1 cellular context compared by ENCODE assay signal in the genomic region with DNA sequence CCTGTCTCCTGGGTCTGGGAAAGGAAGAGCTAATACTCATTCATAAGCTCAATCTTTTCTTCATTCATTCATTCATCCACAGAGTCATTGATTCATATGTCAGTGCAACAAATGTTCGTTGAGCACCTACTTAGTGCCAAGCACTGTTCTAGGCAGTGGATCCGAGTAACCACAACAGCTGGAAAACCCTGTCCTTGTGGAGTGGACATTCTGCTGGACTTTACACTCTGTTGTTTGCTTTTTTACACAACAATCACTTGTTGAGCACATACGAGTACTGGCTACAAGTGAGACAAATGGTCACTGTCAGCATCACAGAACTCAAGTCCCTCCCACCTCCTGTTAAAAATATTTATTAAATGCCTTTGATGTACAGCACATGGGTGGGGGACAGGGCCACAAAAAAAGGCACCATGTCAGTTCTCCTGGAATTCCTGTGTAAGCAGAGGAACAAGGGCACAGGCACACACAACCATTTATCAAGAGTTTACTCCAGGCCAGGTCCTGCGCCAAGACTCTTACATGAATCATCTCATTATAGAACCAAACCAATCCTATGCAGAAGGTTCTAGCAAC.
TF ChIP-seq lines count a peak whose summit lies in the region.

No MANE protein-coding gene starts in this region.

TF ChIP-seq in HepG2, 621 proteins besides CTCF, POLR2A, EP300 and RAD21 (continued from another document and continues in another):
- TF ChIP-seq HDAC1 (CRISPR knock-in tag; IDR thresholded peaks at IDR 0.05) (peak; percentile 99), ZNF570 (CRISPR knock-in tag; IDR thresholded peaks at IDR 0.05; ENCODE audit: borderline replicate concordance) (no peak), MYPOP (CRISPR knock-in tag; IDR thresholded peaks at IDR 0.05) (peak; percentile 96), SALL1 (CRISPR knock-in tag; IDR thresholded peaks at IDR 0.05) (peak; percentile 100), BRD4 (CRISPR knock-in tag; IDR thresholded peaks at IDR 0.05) (peak; percentile 71; the same call in 1 of the 2 replicates), RFXAP (CRISPR knock-in tag; IDR thresholded peaks at IDR 0.05; ENCODE audit: borderline replicate concordance) (peak; percentile 74; the same call in 1 of the 2 replicates), MYNN (CRISPR knock-in tag; IDR thresholded peaks at IDR 0.05; ENCODE audit: low read depth) (no peak), REST (IDR thresholded peaks at IDR 0.05; ENCODE audit: borderline replicate concordance in 1 of 2, low read depth in 1 of 2, low read length in 2 of 2) (peak in 1 of 2 experiments; percentile 64; a peak in 2 of 4 replicates), ZNF329 (CRISPR knock-in tag; IDR thresholded peaks at IDR 0.05; ENCODE audit: low read depth) (0 out of 2 replicates have a peak, but pooled peaks have one; percentile 33), HOXD1 (CRISPR knock-in tag; IDR thresholded peaks at IDR 0.05) (peak; percentile 98), KAT7 (CRISPR knock-in tag; IDR thresholded peaks at IDR 0.05; ENCODE audit: borderline replicate concordance) (peak; percentile 85), ZNF12 (CRISPR knock-in tag; IDR thresholded peaks at IDR 0.05) (peak; percentile 92), ATRX (CRISPR knock-in tag; IDR thresholded peaks at IDR 0.05; ENCODE audit: borderline replicate concordance) (no peak), RFX3 (CRISPR knock-in tag; IDR thresholded peaks at IDR 0.05) (0 out of 2 replicates have a peak, but pooled peaks have one; percentile 46), ZNF230 (CRISPR knock-in tag; IDR thresholded peaks at IDR 0.05) (0 out of 2 replicates have a peak, but pooled peaks have one; percentile 43), GABPB1 (CRISPR knock-in tag; IDR thresholded peaks at IDR 0.05) (peak; percentile 56), ZNF598 (CRISPR knock-in tag; IDR thresholded peaks at IDR 0.05; ENCODE audit: borderline replicate concordance) (no peak; the same call in 1 of the 2 replicates), GLI4 (CRISPR knock-in tag; IDR thresholded peaks at IDR 0.05; ENCODE audit: borderline replicate concordance) (peak; percentile 88; the same call in 1 of the 2 replicates), ATAD3A (CRISPR knock-in tag; IDR thresholded peaks at IDR 0.05) (no peak), ZNF530 (CRISPR knock-in tag; IDR thresholded peaks at IDR 0.05; ENCODE audit: low read depth) (no peak), POLR2AphosphoS2 (IDR thresholded peaks at IDR 0.05; ENCODE audit: low read depth, low read length) (no peak), ZNF639 (CRISPR knock-in tag; conservative IDR thresholded peaks at IDR 0.05) (peak; percentile 93), NFRKB (IDR thresholded peaks at IDR 0.05) (no peak), TEAD2 (CRISPR knock-in tag; IDR thresholded peaks at IDR 0.05) (no peak), NRL (CRISPR knock-in tag; IDR thresholded peaks at IDR 0.05; ENCODE audit: borderline replicate concordance) (no peak), ZNF567 (CRISPR knock-in tag; IDR thresholded peaks at IDR 0.05; ENCODE audit: borderline replicate concordance) (peak; percentile 34; the same call in 1 of the 2 replicates)
- TF ChIP-seq, protein P1, sequence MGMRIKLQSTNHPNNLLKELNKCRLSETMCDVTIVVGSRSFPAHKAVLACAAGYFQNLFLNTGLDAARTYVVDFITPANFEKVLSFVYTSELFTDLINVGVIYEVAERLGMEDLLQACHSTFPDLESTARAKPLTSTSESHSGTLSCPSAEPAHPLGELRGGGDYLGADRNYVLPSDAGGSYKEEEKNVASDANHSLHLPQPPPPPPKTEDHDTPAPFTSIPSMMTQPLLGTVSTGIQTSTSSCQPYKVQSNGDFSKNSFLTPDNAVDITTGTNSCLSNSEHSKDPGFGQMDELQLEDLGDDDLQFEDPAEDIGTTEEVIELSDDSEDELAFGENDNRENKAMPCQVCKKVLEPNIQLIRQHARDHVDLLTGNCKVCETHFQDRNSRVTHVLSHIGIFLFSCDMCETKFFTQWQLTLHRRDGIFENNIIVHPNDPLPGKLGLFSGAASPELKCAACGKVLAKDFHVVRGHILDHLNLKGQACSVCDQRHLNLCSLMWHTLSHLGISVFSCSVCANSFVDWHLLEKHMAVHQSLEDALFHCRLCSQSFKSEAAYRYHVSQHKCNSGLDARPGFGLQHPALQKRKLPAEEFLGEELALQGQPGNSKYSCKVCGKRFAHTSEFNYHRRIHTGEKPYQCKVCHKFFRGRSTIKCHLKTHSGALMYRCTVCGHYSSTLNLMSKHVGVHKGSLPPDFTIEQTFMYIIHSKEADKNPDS (CRISPR knock-in tag; IDR thresholded peaks at IDR 0.05): peak; percentile 98
- TF ChIP-seq, protein P2, sequence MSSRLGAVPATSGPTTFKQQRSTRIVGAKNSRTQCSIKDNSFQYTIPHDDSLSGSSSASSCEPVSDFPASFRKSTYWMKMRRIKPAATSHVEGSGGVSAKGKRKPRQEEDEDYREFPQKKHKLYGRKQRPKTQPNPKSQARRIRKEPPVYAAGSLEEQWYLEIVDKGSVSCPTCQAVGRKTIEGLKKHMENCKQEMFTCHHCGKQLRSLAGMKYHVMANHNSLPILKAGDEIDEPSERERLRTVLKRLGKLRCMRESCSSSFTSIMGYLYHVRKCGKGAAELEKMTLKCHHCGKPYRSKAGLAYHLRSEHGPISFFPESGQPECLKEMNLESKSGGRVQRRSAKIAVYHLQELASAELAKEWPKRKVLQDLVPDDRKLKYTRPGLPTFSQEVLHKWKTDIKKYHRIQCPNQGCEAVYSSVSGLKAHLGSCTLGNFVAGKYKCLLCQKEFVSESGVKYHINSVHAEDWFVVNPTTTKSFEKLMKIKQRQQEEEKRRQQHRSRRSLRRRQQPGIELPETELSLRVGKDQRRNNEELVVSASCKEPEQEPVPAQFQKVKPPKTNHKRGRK (CRISPR knock-in tag; IDR thresholded peaks at IDR 0.05): no peak
- TF ChIP-seq, protein P3, sequence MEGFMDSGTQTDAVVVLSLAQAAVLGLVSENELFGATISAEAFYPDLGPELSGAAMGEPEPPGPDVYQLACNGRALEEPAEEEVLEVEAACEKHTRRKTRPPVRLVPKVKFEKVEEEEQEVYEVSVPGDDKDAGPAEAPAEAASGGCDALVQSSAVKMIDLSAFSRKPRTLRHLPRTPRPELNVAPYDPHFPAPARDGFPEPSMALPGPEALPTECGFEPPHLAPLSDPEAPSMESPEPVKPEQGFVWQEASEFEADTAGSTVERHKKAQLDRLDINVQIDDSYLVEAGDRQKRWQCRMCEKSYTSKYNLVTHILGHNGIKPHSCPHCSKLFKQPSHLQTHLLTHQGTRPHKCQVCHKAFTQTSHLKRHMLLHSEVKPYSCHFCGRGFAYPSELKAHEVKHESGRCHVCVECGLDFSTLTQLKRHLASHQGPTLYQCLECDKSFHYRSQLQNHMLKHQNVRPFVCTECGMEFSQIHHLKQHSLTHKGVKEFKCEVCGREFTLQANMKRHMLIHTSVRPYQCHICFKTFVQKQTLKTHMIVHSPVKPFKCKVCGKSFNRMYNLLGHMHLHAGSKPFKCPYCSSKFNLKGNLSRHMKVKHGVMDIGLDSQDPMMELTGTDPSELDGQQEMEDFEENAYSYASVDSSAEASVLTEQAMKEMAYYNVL (CRISPR knock-in tag; IDR thresholded peaks at IDR 0.05; ENCODE audit: borderline replicate concordance): peak; percentile 98
- TF ChIP-seq, protein P4, sequence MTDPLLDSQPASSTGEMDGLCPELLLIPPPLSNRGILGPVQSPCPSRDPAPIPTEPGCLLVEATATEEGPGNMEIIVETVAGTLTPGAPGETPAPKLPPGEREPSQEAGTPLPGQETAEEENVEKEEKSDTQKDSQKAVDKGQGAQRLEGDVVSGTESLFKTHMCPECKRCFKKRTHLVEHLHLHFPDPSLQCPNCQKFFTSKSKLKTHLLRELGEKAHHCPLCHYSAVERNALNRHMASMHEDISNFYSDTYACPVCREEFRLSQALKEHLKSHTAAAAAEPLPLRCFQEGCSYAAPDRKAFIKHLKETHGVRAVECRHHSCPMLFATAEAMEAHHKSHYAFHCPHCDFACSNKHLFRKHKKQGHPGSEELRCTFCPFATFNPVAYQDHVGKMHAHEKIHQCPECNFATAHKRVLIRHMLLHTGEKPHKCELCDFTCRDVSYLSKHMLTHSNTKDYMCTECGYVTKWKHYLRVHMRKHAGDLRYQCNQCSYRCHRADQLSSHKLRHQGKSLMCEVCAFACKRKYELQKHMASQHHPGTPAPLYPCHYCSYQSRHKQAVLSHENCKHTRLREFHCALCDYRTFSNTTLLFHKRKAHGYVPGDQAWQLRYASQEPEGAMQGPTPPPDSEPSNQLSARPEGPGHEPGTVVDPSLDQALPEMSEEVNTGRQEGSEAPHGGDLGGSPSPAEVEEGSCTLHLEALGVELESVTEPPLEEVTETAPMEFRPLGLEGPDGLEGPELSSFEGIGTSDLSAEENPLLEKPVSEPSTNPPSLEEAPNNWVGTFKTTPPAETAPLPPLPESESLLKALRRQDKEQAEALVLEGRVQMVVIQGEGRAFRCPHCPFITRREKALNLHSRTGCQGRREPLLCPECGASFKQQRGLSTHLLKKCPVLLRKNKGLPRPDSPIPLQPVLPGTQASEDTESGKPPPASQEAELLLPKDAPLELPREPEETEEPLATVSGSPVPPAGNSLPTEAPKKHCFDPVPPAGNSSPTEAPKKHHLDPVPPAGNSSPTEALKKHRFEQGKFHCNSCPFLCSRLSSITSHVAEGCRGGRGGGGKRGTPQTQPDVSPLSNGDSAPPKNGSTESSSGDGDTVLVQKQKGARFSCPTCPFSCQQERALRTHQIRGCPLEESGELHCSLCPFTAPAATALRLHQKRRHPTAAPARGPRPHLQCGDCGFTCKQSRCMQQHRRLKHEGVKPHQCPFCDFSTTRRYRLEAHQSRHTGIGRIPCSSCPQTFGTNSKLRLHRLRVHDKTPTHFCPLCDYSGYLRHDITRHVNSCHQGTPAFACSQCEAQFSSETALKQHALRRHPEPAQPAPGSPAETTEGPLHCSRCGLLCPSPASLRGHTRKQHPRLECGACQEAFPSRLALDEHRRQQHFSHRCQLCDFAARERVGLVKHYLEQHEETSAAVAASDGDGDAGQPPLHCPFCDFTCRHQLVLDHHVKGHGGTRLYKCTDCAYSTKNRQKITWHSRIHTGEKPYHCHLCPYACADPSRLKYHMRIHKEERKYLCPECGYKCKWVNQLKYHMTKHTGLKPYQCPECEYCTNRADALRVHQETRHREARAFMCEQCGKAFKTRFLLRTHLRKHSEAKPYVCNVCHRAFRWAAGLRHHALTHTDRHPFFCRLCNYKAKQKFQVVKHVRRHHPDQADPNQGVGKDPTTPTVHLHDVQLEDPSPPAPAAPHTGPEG (CRISPR knock-in tag; IDR thresholded peaks at IDR 0.05): no peak
- TF ChIP-seq, protein P5, sequence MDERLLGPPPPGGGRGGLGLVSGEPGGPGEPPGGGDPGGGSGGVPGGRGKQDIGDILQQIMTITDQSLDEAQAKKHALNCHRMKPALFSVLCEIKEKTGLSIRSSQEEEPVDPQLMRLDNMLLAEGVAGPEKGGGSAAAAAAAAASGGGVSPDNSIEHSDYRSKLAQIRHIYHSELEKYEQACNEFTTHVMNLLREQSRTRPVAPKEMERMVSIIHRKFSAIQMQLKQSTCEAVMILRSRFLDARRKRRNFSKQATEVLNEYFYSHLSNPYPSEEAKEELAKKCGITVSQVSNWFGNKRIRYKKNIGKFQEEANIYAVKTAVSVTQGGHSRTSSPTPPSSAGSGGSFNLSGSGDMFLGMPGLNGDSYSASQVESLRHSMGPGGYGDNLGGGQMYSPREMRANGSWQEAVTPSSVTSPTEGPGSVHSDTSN (CRISPR knock-in tag; IDR thresholded peaks at IDR 0.05): peak; percentile 70
- TF ChIP-seq, protein P6, sequence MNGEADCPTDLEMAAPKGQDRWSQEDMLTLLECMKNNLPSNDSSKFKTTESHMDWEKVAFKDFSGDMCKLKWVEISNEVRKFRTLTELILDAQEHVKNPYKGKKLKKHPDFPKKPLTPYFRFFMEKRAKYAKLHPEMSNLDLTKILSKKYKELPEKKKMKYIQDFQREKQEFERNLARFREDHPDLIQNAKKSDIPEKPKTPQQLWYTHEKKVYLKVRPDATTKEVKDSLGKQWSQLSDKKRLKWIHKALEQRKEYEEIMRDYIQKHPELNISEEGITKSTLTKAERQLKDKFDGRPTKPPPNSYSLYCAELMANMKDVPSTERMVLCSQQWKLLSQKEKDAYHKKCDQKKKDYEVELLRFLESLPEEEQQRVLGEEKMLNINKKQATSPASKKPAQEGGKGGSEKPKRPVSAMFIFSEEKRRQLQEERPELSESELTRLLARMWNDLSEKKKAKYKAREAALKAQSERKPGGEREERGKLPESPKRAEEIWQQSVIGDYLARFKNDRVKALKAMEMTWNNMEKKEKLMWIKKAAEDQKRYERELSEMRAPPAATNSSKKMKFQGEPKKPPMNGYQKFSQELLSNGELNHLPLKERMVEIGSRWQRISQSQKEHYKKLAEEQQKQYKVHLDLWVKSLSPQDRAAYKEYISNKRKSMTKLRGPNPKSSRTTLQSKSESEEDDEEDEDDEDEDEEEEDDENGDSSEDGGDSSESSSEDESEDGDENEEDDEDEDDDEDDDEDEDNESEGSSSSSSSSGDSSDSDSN (CRISPR knock-in tag; IDR thresholded peaks at IDR 0.05): peak; percentile 57
